ENCODE assay signal across 10 cellular contexts in genomic region chr1:55478742-55479141, GRCh38.
DNase-seq lines count a peak whose midpoint lies in the region; FAIRE-seq and TF ChIP-seq lines count a peak whose summit lies in the region.
"Had no signal": no experiment of that assay in that cellular context is flagged by ENCODE, and none has a peak within 500 bp of the region (broad histone marks: within the 10 kb centered on the region; RNA-seq: fewer than 3 reads in every experiment).

No MANE protein-coding gene starts in this region.

- no peak overlapping the region for H3K4me3 ChIP-seq in astrocyte (ENCODE audit: insufficient read depth, low read depth, low read length)
- H3K4me3 ChIP-seq in colonic mucosa = no peak overlapping the region
- H3K4me3 ChIP-seq: coronary artery, SK-N-MC had no signal

- H3K9me3 ChIP-seq in astrocyte (ENCODE audit: insufficient read depth, low read depth, low read length) (no peaks in the 10 kb centered on the region), colonic mucosa (no peaks in the 10 kb centered on the region)

- H4K20me1 ChIP-seq in astrocyte (ENCODE audit: insufficient read depth, low read length) = no peaks in the 10 kb centered on the region

- no peaks in the 10 kb centered on the region for H3K27me3 ChIP-seq in astrocyte (ENCODE audit: insufficient read depth, low read length)
- H3K27me3 ChIP-seq in colonic mucosa = no peaks in the 10 kb centered on the region

- no peaks in the 10 kb centered on the region for H3K79me2 ChIP-seq in astrocyte (ENCODE audit: insufficient read depth, low read length)

- TF ChIP-seq CTCF in GM12872 (IDR thresholded peaks at IDR 0.05; ENCODE audit: insufficient read depth, low read depth, low read length) (peak; percentile 33; the same call in 1 of the 3 replicates), astrocyte (IDR thresholded peaks at IDR 0.05; ENCODE audit: insufficient read depth, low read depth, low read length) (peak; percentile 26), colonic mucosa (IDR thresholded peaks at IDR 0.05) (no peak), endothelial cell (IDR thresholded peaks at IDR 0.05; ENCODE audit: unreplicated experiment) (no peak)

- no peak overlapping the region for H3K27ac ChIP-seq in astrocyte (ENCODE audit: low read depth, low read length)
- no peak overlapping the region for H3K27ac ChIP-seq in colonic mucosa
- H3K27ac ChIP-seq: coronary artery, SK-N-MC had no signal

- H3K4me1 ChIP-seq in astrocyte (ENCODE audit: insufficient read depth, low read length) (no peaks in the 10 kb centered on the region), colonic mucosa (peaks cover 3% of the 10 kb centered on the region)

- H3K9ac ChIP-seq in astrocyte (ENCODE audit: low read length) = no peak overlapping the region
- no peak overlapping the region for H3K9ac ChIP-seq in colonic mucosa (ENCODE audit: low read depth in 2 of 2, low read length in 2 of 2)

- H3K4me2 ChIP-seq in astrocyte (ENCODE audit: low read length) = no peak overlapping the region

- intact Hi-C loops in colonic mucosa (cut with DNase I) = loop anchor here (2.0 to 10.0 kb wide), 2 partner anchors 414 to 1106 kb away; no protein-coding TSS in a partner anchor

- H3K4me3 Mint-ChIP-seq in astrocyte (ENCODE audit: unreplicated experiment) = no peak overlapping the region
- H3K4me3 Mint-ChIP-seq in endothelial cell (ENCODE audit: unreplicated experiment) = no peak overlapping the region

- no peaks in the 10 kb centered on the region for H3K36me3 ChIP-seq in astrocyte (ENCODE audit: insufficient read depth, low read length)
- no peaks in the 10 kb centered on the region for H3K36me3 ChIP-seq in colonic mucosa

- DNase-seq in NCI-H1694 treated with DMSO at 0.1 percent for 48 hours (lab: John Stamatoyannopoulos, UW) = peak; percentile 59
- peak; percentile 26 for DNase-seq in astrocyte (ENCODE audit: low read depth)
- peak; percentile 13 for DNase-seq in myocyte (ENCODE audit: low read depth)
- no peak for DNase-seq in colonic mucosa
- DNase-seq in NCI-H187 treated with DMSO at 0.1 percent for 48 hours (lab: John Stamatoyannopoulos, UW) = no peak
- DNase-seq in endothelial cell (ENCODE audit: low spot score) = no peak
- no peak for DNase-seq in frontal cortex (ENCODE audit: low spot score in 2 of 2)

- peaks cover 3% of the 10 kb centered on the region for H3K9me3 Mint-ChIP-seq in astrocyte (ENCODE audit: unreplicated experiment)
- H3K9me3 Mint-ChIP-seq in endothelial cell (ENCODE audit: unreplicated experiment) = no peaks in the 10 kb centered on the region

- H3K4me1 Mint-ChIP-seq in astrocyte (ENCODE audit: low read depth, unreplicated experiment) (no peaks in the 10 kb centered on the region), endothelial cell (ENCODE audit: unreplicated experiment) (peaks cover 26% of the 10 kb centered on the region)

- peaks cover 24% of the 10 kb centered on the region for H3K27me3 Mint-ChIP-seq in astrocyte (ENCODE audit: low read depth, unreplicated experiment)
- no peaks in the 10 kb centered on the region for H3K27me3 Mint-ChIP-seq in endothelial cell (ENCODE audit: unreplicated experiment)

- FAIRE-seq in astrocyte (lab: Jason Lieb, UNC) = no peak
- no peak for FAIRE-seq in frontal cortex (lab: Jason Lieb, UNC)

- no peak overlapping the region for H3K27ac Mint-ChIP-seq in astrocyte (ENCODE audit: unreplicated experiment)
- H3K27ac Mint-ChIP-seq in endothelial cell (ENCODE audit: unreplicated experiment) = no peak overlapping the region

- H2AFZ ChIP-seq in astrocyte (ENCODE audit: low read depth, low read length) = no peak overlapping the region

- H3K36me3 Mint-ChIP-seq in astrocyte (ENCODE audit: low read depth, unreplicated experiment) (no peaks in the 10 kb centered on the region), endothelial cell (ENCODE audit: low read depth, unreplicated experiment) (no peaks in the 10 kb centered on the region)

Comparison
In these comparisons a context has a peak if more than half of its experiments do, and no peak if none do; other contexts are left out.
1. CTCF ChIP-seq: peak in GM12872 (single experiment) and astrocyte (single experiment); none in colonic mucosa (single experiment) and endothelial cell (single experiment).
2. DNase-seq: peak in NCI-H1694 treated with DMSO at 0.1 percent for 48 hours (single experiment), astrocyte (single experiment) and myocyte (single experiment); none in colonic mucosa (single experiment), NCI-H187 treated with DMSO at 0.1 percent for 48 hours (single experiment), endothelial cell (single experiment) and frontal cortex (0 of 2).